ENCODE assay signal across 12 cellular contexts in genomic region chr1:84668185-84668584, GRCh38. TPM values are rescaled to one million over a fixed set of nuclear protein-coding genes. Genes with fewer than 3 reads are reported as not detected.
DNase-seq lines count a peak whose midpoint lies in the region; ATAC-seq, FAIRE-seq and TF ChIP-seq lines count a peak whose summit lies in the region.
"Had no signal": no experiment of that assay in that cellular context is flagged by ENCODE, and none has a peak within 500 bp of the region (broad histone marks: within the 10 kb centered on the region; RNA-seq: fewer than 3 reads in every experiment).

No MANE protein-coding gene starts in this region.

- DNase-seq in AG09319 (ENCODE audit: extremely low read depth, low read depth) (no peak), GM18507 (ENCODE audit: extremely low spot score, insufficient read length, low read depth) (no peak), RWPE2 (ENCODE audit: low spot score) (no peak), NCI-H774 (lab: John Stamatoyannopoulos, UW) (no peak)
- DNase-seq in activated effector memory CD4-positive, alpha-beta T cell treated with anti-CD3 and anti-CD28 coated beads, Interleukin-2, amount 50 U/mL, for 16 hours = no peak
- DNase-seq: activated T-cell treated with anti-CD3 and anti-CD28 coated beads, Interleukin-2, amount 50 U/mL, for 48 hours; colonic mucosa; transverse colon had no signal

- H3K9me3 ChIP-seq in RWPE2 (ENCODE audit: severe bottlenecking) = no peaks in the 10 kb centered on the region
- H3K9me3 ChIP-seq in gastroesophageal sphincter = no peaks in the 10 kb centered on the region
- H3K9me3 ChIP-seq: Caco-2, colonic mucosa, transverse colon had no signal

- no peak for TF ChIP-seq EP300 in gastroesophageal sphincter (IDR thresholded peaks at IDR 0.05)

- peak; percentile 12 for TF ChIP-seq CTCF in AG09319 (IDR thresholded peaks at IDR 0.05; ENCODE audit: low read depth, low read length)
- peak; percentile 27 for TF ChIP-seq CTCF in RWPE2 (IDR thresholded peaks at IDR 0.05; ENCODE audit: poor library complexity, severe bottlenecking)
- peak in 3 of 4 experiments; percentile 14 to 58 (median 30) for TF ChIP-seq CTCF in gastroesophageal sphincter (IDR thresholded peaks at IDR 0.05)

- no peak overlapping the region for H3K4me3 ChIP-seq in RWPE2 (ENCODE audit: severe bottlenecking)
- no peak overlapping the region for H3K4me3 ChIP-seq in gastroesophageal sphincter
- H3K4me3 ChIP-seq: colonic mucosa, transverse colon had no signal

- no peak for TF ChIP-seq POLR2A in gastroesophageal sphincter (IDR thresholded peaks at IDR 0.05)

- ATAC-seq in RWPE2 (ENCODE audit: low read depth) (no peak), gastroesophageal sphincter (peak; percentile 51), GM21576 (IDR thresholded peaks at IDR 0.05; ENCODE audit: unreplicated experiment) (no peak), HG02852 (IDR thresholded peaks at IDR 0.05; ENCODE audit: unreplicated experiment) (no peak)

- 50 to 91% methylated on average over 1 of the region's 1 CpG for WGBS in gastroesophageal sphincter (ENCODE audit: low coverage in 1 of 2), 2 donors

- H3K27ac ChIP-seq in RWPE2 (ENCODE audit: poor library complexity, severe bottlenecking) (no peak overlapping the region), gastroesophageal sphincter (no peak overlapping the region)
- H3K27ac ChIP-seq: colonic mucosa, transverse colon had no signal

- FAIRE-seq in GM18507 (lab: Jason Lieb, UNC) = peak; percentile 55

- H3K36me3 ChIP-seq in RWPE2 (ENCODE audit: low read depth) (peaks cover 29% of the 10 kb centered on the region), gastroesophageal sphincter (no peaks in the 10 kb centered on the region)
- H3K36me3 ChIP-seq: colonic mucosa, transverse colon had no signal

- H3K4me1 ChIP-seq in RWPE2 (ENCODE audit: insufficient read depth, poor library complexity, severe bottlenecking) = peaks cover 16% of the 10 kb centered on the region
- H3K4me1 ChIP-seq in gastroesophageal sphincter = no peaks in the 10 kb centered on the region
- H3K4me1 ChIP-seq: Caco-2, colonic mucosa, transverse colon had no signal

- H3K27me3 ChIP-seq in RWPE2 (ENCODE audit: insufficient read depth, poor library complexity, severe bottlenecking) = no peaks in the 10 kb centered on the region
- H3K27me3 ChIP-seq in gastroesophageal sphincter = no peaks in the 10 kb centered on the region
- H3K27me3 ChIP-seq: colonic mucosa, transverse colon had no signal

RNA-seq across cellular contexts. Expression of gene SSX2IP, which starts 22.1 kb away (rescaled TPM):
- total RNA-seq in gastroesophageal sphincter = 10 to 100 TPM; 10.8 to 21.9 (median 17.0) TPM
